In genomic region chr4:83867221-83867620, GRCh38 we compare ENCODE assay signal across 27 cellular contexts.
"Had no signal": no experiment of that assay in that cellular context is flagged by ENCODE, and none has a peak within 500 bp of the region (broad histone marks: within the 10 kb centered on the region; RNA-seq: fewer than 3 reads in every experiment).

No MANE protein-coding gene starts in this region.

- H3K27me3 ChIP-seq: esophagus squamous epithelium, gastrocnemius medialis, heart right ventricle, left lung had no signal

- H3K36me3 Mint-ChIP-seq: mesothelial cell of epicardium; naive B cell; naive thymus-derived CD8-positive, alpha-beta T cell had no signal

- H3K27me3 Mint-ChIP-seq: effector memory CD8-positive, alpha-beta T cell had no signal

- DNase-seq: effector CD8-positive, alpha-beta T cell; effector memory CD8-positive, alpha-beta T cell; endodermal cell; erythroblast; esophagus squamous epithelium; foreskin fibroblast; foreskin melanocyte; gastrocnemius medialis; glutamatergic neuron; head of caudate nucleus; heart right ventricle; hippocampal formation; kidney; left cardiac atrium; left lung; left ventricle myocardium superior; lower lobe of right lung; mucosa of descending colon; naive B cell; naive thymus-derived CD8-positive, alpha-beta T cell had no signal

- H3K36me3 ChIP-seq: esophagus squamous epithelium, gastrocnemius medialis, heart right ventricle, left lung, lower lobe of right lung had no signal

- H3K9me3 ChIP-seq: esophagus squamous epithelium, gastrocnemius medialis, heart right ventricle, left lung, lower lobe of right lung, mucosa of descending colon had no signal

- H3K4me1 ChIP-seq: esophagus squamous epithelium, gastrocnemius medialis, heart right ventricle, left lung, lower lobe of right lung had no signal

- H3K27ac Mint-ChIP-seq: dendritic cell treated with granulocyte-macrophage colony-stimulating factor and Interleukin-4, amounts not matched to agents 40 ng/mL and 50 ng/mL, for 4 days; effector memory CD8-positive, alpha-beta T cell; endodermal cell; mesothelial cell of epicardium; naive B cell; naive thymus-derived CD8-positive, alpha-beta T cell had no signal

- ATAC-seq: effector memory CD8-positive, alpha-beta T cell; esophagus mucosa; gastrocnemius medialis; heart right ventricle; left cardiac atrium; left lung; left ventricle myocardium superior; lower lobe of right lung; mucosa of descending colon; naive thymus-derived CD8-positive, alpha-beta T cell had no signal

- H3K9me3 Mint-ChIP-seq: dendritic cell treated with granulocyte-macrophage colony-stimulating factor and Interleukin-4, amounts not matched to agents 40 ng/mL and 50 ng/mL, for 4 days; effector memory CD8-positive, alpha-beta T cell; mesothelial cell of epicardium had no signal

- H3K4me3 ChIP-seq: coronary artery, esophagus squamous epithelium, gastrocnemius medialis, heart right ventricle, left lung, lower lobe of right lung, mucosa of descending colon had no signal

- H3K27ac ChIP-seq: coronary artery, epithelial cell of prostate, esophagus squamous epithelium, gastrocnemius medialis, heart right ventricle, left lung, lower lobe of right lung had no signal

- FAIRE-seq: endometrium, islet of Langerhans, kidney had no signal

- H3K4me1 Mint-ChIP-seq: naive B cell; naive thymus-derived CD8-positive, alpha-beta T cell had no signal

- H3K4me3 Mint-ChIP-seq: dendritic cell treated with granulocyte-macrophage colony-stimulating factor and Interleukin-4, amounts not matched to agents 40 ng/mL and 50 ng/mL, for 4 days; effector memory CD8-positive, alpha-beta T cell; endodermal cell; mesothelial cell of epicardium; naive B cell; naive thymus-derived CD8-positive, alpha-beta T cell had no signal
